19 cellular contexts compared by ENCODE assay signal in the genomic region with DNA sequence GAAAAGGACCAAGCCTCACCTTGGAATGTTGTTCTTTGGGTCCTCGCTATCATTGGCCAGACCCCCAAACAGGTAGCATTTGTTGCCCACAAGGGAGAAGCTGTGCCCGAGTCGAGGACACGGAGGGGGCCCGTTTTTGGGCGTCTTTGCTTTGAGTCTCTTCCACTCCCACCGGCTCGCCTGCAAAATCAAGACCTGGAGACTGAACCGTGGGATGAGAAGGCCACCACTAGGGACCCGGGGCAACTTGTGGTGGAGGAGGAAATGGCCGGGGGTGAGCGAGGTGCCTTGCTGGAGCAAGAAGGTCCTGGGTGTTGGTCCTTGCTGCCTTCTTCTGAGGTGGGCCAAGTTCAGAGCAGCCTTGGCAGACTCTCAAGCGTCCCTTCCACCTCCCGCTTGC.
"Had no signal": no experiment of that assay in that cellular context is flagged by ENCODE, and none has a peak within 500 bp of the region (broad histone marks: within the 10 kb centered on the region; RNA-seq: fewer than 3 reads in every experiment).

No MANE protein-coding gene starts in this region.

- DNase-seq: colonic mucosa; cortex of kidney; effector CD8-positive, alpha-beta T cell; effector memory CD8-positive, alpha-beta T cell; foreskin keratinocyte; glutamatergic neuron; heart right ventricle; hippocampal formation; left cardiac atrium; left lung; left ventricle myocardium superior; lower lobe of right lung; mesenchymal stem cell; mucosa of descending colon; naive B cell had no signal

- H3K27me3 Mint-ChIP-seq: dendritic cell treated with granulocyte-macrophage colony-stimulating factor and Interleukin-4, amounts not matched to agents 40 ng/mL and 50 ng/mL, for 4 days; effector memory CD8-positive, alpha-beta T cell; naive B cell had no signal

- H3K27ac ChIP-seq: colonic mucosa, foreskin keratinocyte, heart right ventricle, left lung, lower lobe of right lung had no signal

- H3K4me1 ChIP-seq: foreskin keratinocyte had no signal

- H3K4me3 Mint-ChIP-seq: dendritic cell treated with granulocyte-macrophage colony-stimulating factor and Interleukin-4, amounts not matched to agents 40 ng/mL and 50 ng/mL, for 4 days; effector memory CD8-positive, alpha-beta T cell; mesothelial cell of epicardium; naive B cell had no signal

- ATAC-seq: effector memory CD8-positive, alpha-beta T cell; foreskin keratinocyte; gastroesophageal sphincter; heart right ventricle; left cardiac atrium; left lung; left ventricle myocardium superior; lower lobe of right lung; mucosa of descending colon had no signal

- H3K36me3 Mint-ChIP-seq: naive B cell had no signal

- H3K9me3 ChIP-seq: colonic mucosa, esophagus muscularis mucosa, gastroesophageal sphincter, heart right ventricle, left lung, lower lobe of right lung, mucosa of descending colon had no signal

- H3K27ac Mint-ChIP-seq: dendritic cell treated with granulocyte-macrophage colony-stimulating factor and Interleukin-4, amounts not matched to agents 40 ng/mL and 50 ng/mL, for 4 days; mesothelial cell of epicardium had no signal

- H3K27me3 ChIP-seq: colonic mucosa, esophagus muscularis mucosa, foreskin keratinocyte, gastroesophageal sphincter, left lung had no signal

- H3K9me3 Mint-ChIP-seq: dendritic cell treated with granulocyte-macrophage colony-stimulating factor and Interleukin-4, amounts not matched to agents 40 ng/mL and 50 ng/mL, for 4 days; effector memory CD8-positive, alpha-beta T cell; mesothelial cell of epicardium; naive B cell had no signal

- H3K4me3 ChIP-seq: colonic mucosa, esophagus muscularis mucosa, gastroesophageal sphincter, heart right ventricle, left lung, lower lobe of right lung, mucosa of descending colon had no signal
